15 cellular contexts compared by ENCODE assay signal in genomic region chr7:149887311-149887710, GRCh38. TPM values are rescaled to one million over a fixed set of nuclear protein-coding genes. Genes with fewer than 3 reads are reported as not detected.
DNase-seq lines count a peak whose midpoint lies in the region; TF ChIP-seq lines count a peak whose summit lies in the region.
"Had no signal": no experiment of that assay in that cellular context is flagged by ENCODE, and none has a peak within 500 bp of the region (broad histone marks: within the 10 kb centered on the region; RNA-seq: fewer than 3 reads in every experiment).

No MANE protein-coding gene starts in this region.

- H2AFZ ChIP-seq in osteoblast (ENCODE audit: low read length) = no peak overlapping the region

- no peak overlapping the region for H3K9ac ChIP-seq in endodermal cell (ENCODE audit: extremely low read depth, low read length, poor library complexity, severe bottlenecking)
- H3K9ac ChIP-seq: BLaER1, KMS-11 had no signal

- no peak overlapping the region for H3K27ac Mint-ChIP-seq in endodermal cell
- H3K27ac Mint-ChIP-seq: IgD-negative memory B cell had no signal

- CTCF ChIA-PET in HEK293T (lab: Yijun Ruan, JAX) = no interaction called here

- peaks cover 16% of the 10 kb centered on the region for H3K4me1 Mint-ChIP-seq in endodermal cell

- TF ChIP-seq CTCF in esophagus muscularis mucosa (IDR thresholded peaks at IDR 0.05) = no peak
- TF ChIP-seq CTCF in osteoblast (IDR thresholded peaks at IDR 0.05; ENCODE audit: extremely low read depth, low read depth, low read length) = no peak
- no peak for TF ChIP-seq CTCF in endodermal cell (conservative IDR thresholded peaks at IDR 0.05)

- H3K4me3 Mint-ChIP-seq in endodermal cell = no peak overlapping the region
- H3K4me3 Mint-ChIP-seq: CD8-positive, alpha-beta memory T cell had no signal

- H3K27me3 Mint-ChIP-seq in endodermal cell (ENCODE audit: insufficient read depth) = no peaks in the 10 kb centered on the region
- H3K27me3 Mint-ChIP-seq: CD8-positive, alpha-beta memory T cell had no signal

- WGBS in esophagus muscularis mucosa = 97% methylated on average over 7 of the region's 7 CpGs
- WGBS in endodermal cell (ENCODE audit: insufficient coverage in 1 of 2, insufficient read length in 1 of 2), 2 experiments = 87 to 92% methylated on average over 6 to 7 of the region's 7 CpGs

- POLR2A ChIA-PET in HEK293T (lab: Yijun Ruan, JAX) = no interaction called here

- H3K27me3 ChIP-seq in esophagus muscularis mucosa (no peaks in the 10 kb centered on the region), osteoblast (ENCODE audit: insufficient read depth, low read length) (no peaks in the 10 kb centered on the region), endodermal cell (ENCODE audit: control insufficient read depth, insufficient read depth, low read length, poor library complexity, severe bottlenecking) (no peaks in the 10 kb centered on the region)
- H3K27me3 ChIP-seq: BLaER1 had no signal

- H3K4me3 ChIP-seq in esophagus muscularis mucosa (no peak overlapping the region), osteoblast (ENCODE audit: insufficient read depth, low read length) (no peak overlapping the region), endodermal cell (ENCODE audit: low read length) (no peak overlapping the region)
- H3K4me3 ChIP-seq: BLaER1 had no signal

- H3K27ac ChIP-seq in esophagus muscularis mucosa (replicated peaks in 1 of 4) = no peak overlapping the region
- no peak overlapping the region for H3K27ac ChIP-seq in osteoblast (ENCODE audit: low read depth, low read length)
- H3K27ac ChIP-seq in endodermal cell (ENCODE audit: low read depth, low read length) = no peak overlapping the region
- H3K27ac ChIP-seq: BLaER1, KMS-11 had no signal

- no peaks in the 10 kb centered on the region for H3K79me2 ChIP-seq in osteoblast (ENCODE audit: insufficient read depth, low read length)

- H3K36me3 ChIP-seq in esophagus muscularis mucosa (no peaks in the 10 kb centered on the region), osteoblast (ENCODE audit: insufficient read depth, low read length) (no peaks in the 10 kb centered on the region), endodermal cell (ENCODE audit: control insufficient read depth, insufficient read depth, low read length) (no peaks in the 10 kb centered on the region)
- H3K36me3 ChIP-seq: BLaER1 had no signal

- intact Hi-C loops in esophagus muscularis mucosa (cut with DNase I) = loop anchor here (10.0 kb wide), 1 partner anchor 157 kb away; no protein-coding TSS in a partner anchor

- no peaks in the 10 kb centered on the region for H3K9me3 ChIP-seq in esophagus muscularis mucosa
- H3K9me3 ChIP-seq in osteoblast (ENCODE audit: low read depth, low read length) = no peaks in the 10 kb centered on the region
- H3K9me3 ChIP-seq in endodermal cell (ENCODE audit: control insufficient read depth, low read length) = no peaks in the 10 kb centered on the region
- H3K9me3 ChIP-seq: BLaER1, Caco-2 had no signal

- H4K20me1 ChIP-seq in osteoblast (ENCODE audit: insufficient read depth, low read length) = no peaks in the 10 kb centered on the region
- H4K20me1 ChIP-seq: BLaER1 had no signal

- DNase-seq in H4 (ENCODE audit: low spot score) (peak; percentile 2), cerebellar cortex (ENCODE audit: low spot score) (peak; percentile 50), esophagus muscularis mucosa (ENCODE audit: extremely low spot score) (peak; percentile 55), osteoblast (ENCODE audit: insufficient read length, low spot score, missing footprints) (peak; percentile 8), GM03348 (ENCODE audit: low spot score) (no peak), HEK293T (ENCODE audit: extremely low spot score) (no peak), amygdala (lab: John Stamatoyannopoulos, UW) (no peak), endodermal cell (no peak)
- DNase-seq: AML-193; Caco-2; CD8-positive, alpha-beta memory T cell; GOT3 had no signal

- H3K9me3 Mint-ChIP-seq in endodermal cell = no peaks in the 10 kb centered on the region
- H3K9me3 Mint-ChIP-seq: CD8-positive, alpha-beta memory T cell; IgD-negative memory B cell had no signal

- TF ChIP-seq EP300 in esophagus muscularis mucosa (IDR thresholded peaks at IDR 0.05) = no peak

- H3K4me2 ChIP-seq in osteoblast (ENCODE audit: insufficient read depth, low read length) = no peak overlapping the region
- H3K4me2 ChIP-seq: KMS-11 had no signal

- no peak for TF ChIP-seq POLR2A in esophagus muscularis mucosa (IDR thresholded peaks at IDR 0.05; ENCODE audit: low read depth)

- H3K36me3 Mint-ChIP-seq in endodermal cell (ENCODE audit: low read depth) = no peaks in the 10 kb centered on the region
- H3K36me3 Mint-ChIP-seq: IgD-negative memory B cell had no signal

- H3K4me1 ChIP-seq in esophagus muscularis mucosa (peaks cover 17 to 30% (median 18%) of the 10 kb centered on the region in 4 donors), osteoblast (ENCODE audit: insufficient read depth, low read length) (no peaks in the 10 kb centered on the region), endodermal cell (ENCODE audit: control insufficient read depth, insufficient read depth, low read length) (peaks cover 6% of the 10 kb centered on the region)
- H3K4me1 ChIP-seq: Caco-2 had no signal

TF ChIP-seq in HEK293T, 16 proteins besides CTCF, POLR2A, EP300 and RAD21:
- TF ChIP-seq L3MBTL2 (conservative IDR thresholded peaks at IDR 0.05) = no peak
- no peak for TF ChIP-seq FOXA1 (IDR thresholded peaks at IDR 0.05)

RNA-seq across cellular contexts. Expression of gene ATP6V0E2, which starts 13.5 kb away (rescaled TPM):
- total RNA-seq in H4 (2014; rRNA removed; shearing (Covaris generic)) = 21.6 and 25.4 TPM in 2 replicates
- total RNA-seq in esophagus muscularis mucosa (10 to 100 TPM; 17.9 to 55.1 (median 32.7) TPM), osteoblast (27.9 and 28.3 TPM in 2 replicates), endodermal cell (10 to 100 TPM; 15.3 to 16.1 TPM)
- 30.6 TPM for polyA plus RNA-seq in endodermal cell (2013, experiment 1 of 2)
- polyA plus RNA-seq in endodermal cell (2013, experiment 2 of 2) = 28.9 TPM

RNA-seq across cellular contexts. Expression of gene ZNF862, which starts 49.1 kb away (rescaled TPM):
- total RNA-seq in H4 (2014; rRNA removed; shearing (Covaris generic)) = 2.1 and 16.0 TPM in 2 replicates
- total RNA-seq in esophagus muscularis mucosa = 10 to 100 TPM in 3 of 4 donors, 1 to 10 TPM in 1; 9.1 to 17.1 (median 13.3) TPM
- 8.7 and 12.7 TPM in 2 replicates for total RNA-seq in osteoblast
- 10 to 100 TPM in 1 of 2 donors, 1 to 10 TPM in 1; 8.3 to 15.6 TPM for total RNA-seq in endodermal cell
- 8.8 TPM for polyA plus RNA-seq in endodermal cell (2013, experiment 1 of 2)
- polyA plus RNA-seq in endodermal cell (2013, experiment 2 of 2) = 8.9 TPM

Comparison
In these comparisons a context has a peak if more than half of its experiments do, and no peak if none do; other contexts are left out.
1. DNase-seq: peak in H4 (single experiment), cerebellar cortex (single experiment), esophagus muscularis mucosa (single experiment) and osteoblast (single experiment); none in GM03348 (single experiment), HEK293T (single experiment), amygdala (0 of 56) and endodermal cell (single experiment).